In genomic region chr16:70390774-70391173, GRCh38 we compare ENCODE assay signal across 25 cellular contexts. TPM values are rescaled to one million over a fixed set of nuclear protein-coding genes. Genes with fewer than 3 reads are reported as not detected.
DNase-seq lines count a peak whose midpoint lies in the region; ATAC-seq and TF ChIP-seq lines count a peak whose summit lies in the region.
"Had no signal": no experiment of that assay in that cellular context is flagged by ENCODE, and none has a peak within 500 bp of the region (broad histone marks: within the 10 kb centered on the region; RNA-seq: fewer than 3 reads in every experiment).

No MANE protein-coding gene starts in this region.

- H2AK9ac ChIP-seq in IMR-90 (replicated peaks; ENCODE audit: low read depth, low read length, poor library complexity) = peak overlapping the region; percentile 67

- H3K4ac ChIP-seq in IMR-90 (ENCODE audit: low read depth, low read length) = no peak overlapping the region

- intact Hi-C loops in IMR-90 (cut with micrococcal nuclease) = no loop called here

- no peak overlapping the region for H3K18ac ChIP-seq in IMR-90 (ENCODE audit: low read depth, low read length)

- H3K27me3 ChIP-seq in IMR-90 (ENCODE audit: control insufficient read depth, insufficient read depth, low read length) = no peaks in the 10 kb centered on the region
- H3K27me3 ChIP-seq in MM.1S (replicated peaks; ENCODE audit: insufficient read depth, low read length) = no peaks in the 10 kb centered on the region

- H3K4me3 ChIP-seq in IMR-90 (ENCODE audit: insufficient read depth, low read depth, low read length) = no peak overlapping the region
- H3K4me3 ChIP-seq in MM.1S (ENCODE audit: low read length) = no peak overlapping the region
- H3K4me3 ChIP-seq: thoracic aorta had no signal

- POLR2A ChIA-PET in IMR-90 (lab: Charles Lee; ENCODE audit: unreplicated experiment) (no interaction called here), WTC11 (lab: Charles Lee) (interaction anchor here (0.6 to 1.6 kb wide), 2 partner anchors 9 to 269 kb away, joined by 4 read pairs; no protein-coding TSS in a partner anchor)

- H4K5ac ChIP-seq in IMR-90 (ENCODE audit: low read depth, low read length) = no peak overlapping the region

- CTCF ChIA-PET in IMR-90 (lab: Yijun Ruan, JAX) = interaction anchor here (1.4 kb wide), 1 partner anchor 10 kb away, joined by 5 read pairs; no protein-coding TSS in a partner anchor
- CTCF ChIA-PET in WTC11 (lab: Charles Lee) = interaction anchor here (2.1 kb wide), 1 partner anchor 80 kb away, joined by 8 read pairs; no protein-coding TSS in a partner anchor

- ATAC-seq in IMR-90 (ENCODE audit: low read depth) (no peak), WTC11 (no peak)
- ATAC-seq: left cardiac atrium; stimulated activated naive B cell treated with anti-CD40 and anti-IgM and Interleukin-4, amounts not matched to agents 10 μg/mL and 1 μg/mL and 100 μg/mL, for 72 hours had no signal

- no peak overlapping the region for H3K14ac ChIP-seq in IMR-90 (replicated peaks; ENCODE audit: low read depth, low read length)

- TF ChIP-seq RAD21 in IMR-90 (IDR thresholded peaks at IDR 0.05; ENCODE audit: low read length) = no peak

- no peak overlapping the region for H2BK120ac ChIP-seq in IMR-90 (ENCODE audit: low read depth, low read length)

- H3K9me3 ChIP-seq in IMR-90 (ENCODE audit: control insufficient read depth, insufficient read depth, low read length) (no peaks in the 10 kb centered on the region), MM.1S (replicated peaks; ENCODE audit: insufficient read depth, low read length) (no peaks in the 10 kb centered on the region)
- H3K9me3 ChIP-seq: thoracic aorta had no signal

- 93% methylated on average over 3 of the region's 5 CpGs; no CpG with 5 or more reads in 1 of the 2 experiments for WGBS in IMR-90 (ENCODE audit: extremely low coverage in 2 of 2, insufficient read length in 1 of 2), 2 experiments

- DNase-seq in IMR-90 (no peak), WTC11 (ENCODE audit: low spot score) (no peak), glutamatergic neuron (no peak), renal cortical epithelial cell (ENCODE audit: low read depth) (peak; percentile 52), NCI-H1930 (lab: John Stamatoyannopoulos, UW) (no peak), NCI-H510A treated with DMSO at 0.1 percent for 48 hours (lab: John Stamatoyannopoulos, UW) (no peak), MM.1S (no peak), NCI-H526 treated with DMSO at 0.1 percent for 48 hours (lab: John Stamatoyannopoulos, UW) (no peak)
- DNase-seq: activated CD4-positive, alpha-beta T cell treated with anti-CD3 and anti-CD28 coated beads for 4 hours; activated naive CD4-positive, alpha-beta T cell; activated T-cell treated with anti-CD3 and anti-CD28 coated beads, Interleukin-2, amount 50 U/mL, for 48 hours; Calu3; cortex of kidney; H9; left cardiac atrium; mesendoderm; naive B cell; NCI-H1417; NCI-H524; NK-92 treated with Interleukin-12 subunit alpha and Interleukin-12 subunit beta, amount 100 ng/mL, for 24 hours; occipital lobe; stimulated activated naive B cell treated with anti-CD40 and anti-IgM and Interleukin-4, amounts not matched to agents 10 μg/mL and 1 μg/mL and 100 μg/mL, for 72 hours had no signal

- H4K91ac ChIP-seq in IMR-90 (ENCODE audit: insufficient read depth, low read depth, low read length) = no peak overlapping the region

- H2BK5ac ChIP-seq in IMR-90 (ENCODE audit: low read depth, low read length, poor library complexity, severe bottlenecking) = no peak overlapping the region

- TF ChIP-seq CTCF in IMR-90 (conservative IDR thresholded peaks at IDR 0.05; ENCODE audit: low read depth, low read length) = no peak
- no peak for TF ChIP-seq CTCF in WTC11 (IDR thresholded peaks at IDR 0.05)
- TF ChIP-seq CTCF in glutamatergic neuron (IDR thresholded peaks at IDR 0.05; ENCODE audit: partially characterized antibody, unreplicated experiment) = no peak
- TF ChIP-seq CTCF in MM.1S (IDR thresholded peaks at IDR 0.05; ENCODE audit: low read length) = no peak

- H2BK15ac ChIP-seq in IMR-90 (ENCODE audit: low read depth, low read length) = no peak overlapping the region

- no peaks in the 10 kb centered on the region for H3K79me2 ChIP-seq in MM.1S (ENCODE audit: low read length)

- H3K36me3 Mint-ChIP-seq in WTC11 = peaks cover 21% of the 10 kb centered on the region
- H3K36me3 Mint-ChIP-seq in glutamatergic neuron (ENCODE audit: unreplicated experiment) = peaks cover 6% of the 10 kb centered on the region

- H3K9me1 ChIP-seq in IMR-90 (ENCODE audit: insufficient read depth, low read length) = peaks cover 17% of the 10 kb centered on the region

- H3K79me1 ChIP-seq in IMR-90 (ENCODE audit: low read depth in 1 of 2, low read length in 2 of 2) = peaks cover 0 to 47% of the 10 kb centered on the region in 2 experiments; a peak in 3 of 4 replicates

- H3K9me3 Mint-ChIP-seq in WTC11 = no peaks in the 10 kb centered on the region
- peaks cover 13% of the 10 kb centered on the region for H3K9me3 Mint-ChIP-seq in glutamatergic neuron (ENCODE audit: unreplicated experiment)
- H3K9me3 Mint-ChIP-seq: H9; IgD-negative memory B cell; naive B cell; stimulated activated naive B cell treated with anti-CD40 and anti-IgM and Interleukin-4, amounts not matched to agents 10 μg/mL and 1 μg/mL and 100 μg/mL, for 72 hours had no signal

- H3K27me3 Mint-ChIP-seq in WTC11 (ENCODE audit: low read depth) (no peaks in the 10 kb centered on the region), glutamatergic neuron (ENCODE audit: unreplicated experiment) (peaks cover 4% of the 10 kb centered on the region)
- H3K27me3 Mint-ChIP-seq: IgD-negative memory B cell; naive B cell; stimulated activated naive B cell treated with anti-CD40 and anti-IgM and Interleukin-4, amounts not matched to agents 10 μg/mL and 1 μg/mL and 100 μg/mL, for 72 hours had no signal

- BruUV-seq in IMR-90 (replicated peaks; lab: Mats Ljungman, UMichigan) = no TSS peak

- no peak overlapping the region for H3K9ac ChIP-seq in IMR-90 (ENCODE audit: low read depth, low read length)
- H3K9ac ChIP-seq in MM.1S (ENCODE audit: low read length) = no peak overlapping the region

- H3K4me1 Mint-ChIP-seq in WTC11 (no peaks in the 10 kb centered on the region), glutamatergic neuron (ENCODE audit: low read depth, unreplicated experiment) (peaks cover 29% of the 10 kb centered on the region)
- H3K4me1 Mint-ChIP-seq: IgD-negative memory B cell had no signal

- TF ChIP-seq POLR2A in IMR-90 (IDR thresholded peaks at IDR 0.05; ENCODE audit: low read depth, low read length) = no peak

- no peaks in the 10 kb centered on the region for H3K9me2 ChIP-seq in MM.1S (replicated peaks; ENCODE audit: insufficient read depth, low read length)

- peak overlapping the region; percentile 18; the same call in 1 of the 2 replicates for H2AK5ac ChIP-seq in IMR-90 (ENCODE audit: low read depth, low read length)

- no peaks in the 10 kb centered on the region for H3F3A ChIP-seq in MM.1S (ENCODE audit: insufficient read depth, low read length)

- H3K4me1 ChIP-seq in IMR-90 (ENCODE audit: control insufficient read depth, insufficient read depth, low read length) (peaks cover 9% of the 10 kb centered on the region), MM.1S (ENCODE audit: low read length) (no peaks in the 10 kb centered on the region)

- H4K20me1 ChIP-seq in IMR-90 (ENCODE audit: insufficient read depth, low read length) (peaks cover 5% of the 10 kb centered on the region; the same call in 1 of the 2 replicates), MM.1S (ENCODE audit: insufficient read depth, low read length) (no peaks in the 10 kb centered on the region)

- in situ Hi-C loops in IMR-90 (cut with MboI; ENCODE audit: low sequenced_read_pairs) = no loop called here

- H2AFZ ChIP-seq in IMR-90 (replicated peaks; ENCODE audit: low read length, poor library complexity) (no peak overlapping the region), MM.1S (ENCODE audit: low read length) (no peak overlapping the region)

- no peak overlapping the region for H3K56ac ChIP-seq in IMR-90 (ENCODE audit: extremely low read depth, insufficient read depth, low read length)

- dilution Hi-C loops in IMR-90 (cut with HindIII; ENCODE audit: low sequenced_read_pairs, unreplicated experiment) = no loop called here

- H2BK20ac ChIP-seq in IMR-90 (ENCODE audit: low read depth, low read length) = no peak overlapping the region

- H3K27ac ChIP-seq in IMR-90 (ENCODE audit: insufficient read depth, low read length) = no peak overlapping the region
- no peak overlapping the region for H3K27ac ChIP-seq in MM.1S (ENCODE audit: low read length)
- H3K27ac ChIP-seq: C4-2B, thoracic aorta had no signal

- H3K27ac Mint-ChIP-seq in WTC11 (0 out of 2 replicates have a peak overlapping the region, but pooled peaks have one; percentile 19), glutamatergic neuron (ENCODE audit: unreplicated experiment) (peak overlapping the region; percentile 97)
- H3K27ac Mint-ChIP-seq: IgD-negative memory B cell; stimulated activated naive B cell treated with anti-CD40 and anti-IgM and Interleukin-4, amounts not matched to agents 10 μg/mL and 1 μg/mL and 100 μg/mL, for 72 hours had no signal

- no peak overlapping the region for H3K23ac ChIP-seq in IMR-90 (ENCODE audit: low read depth, low read length)

- H3K36me3 ChIP-seq in IMR-90 (ENCODE audit: control insufficient read depth, insufficient read depth, low read length) (peaks cover 20% of the 10 kb centered on the region), MM.1S (replicated peaks; ENCODE audit: insufficient read depth, low read length) (no peaks in the 10 kb centered on the region)

- H4K8ac ChIP-seq in IMR-90 (ENCODE audit: low read depth in 2 of 2, low read length in 2 of 2) = no peak overlapping the region

- no peak overlapping the region for H3K4me2 ChIP-seq in IMR-90 (ENCODE audit: low read depth, low read length)
- no peak overlapping the region for H3K4me2 ChIP-seq in MM.1S (ENCODE audit: low read depth, low read length)

- no peak overlapping the region for H3K4me3 Mint-ChIP-seq in WTC11
- H3K4me3 Mint-ChIP-seq in glutamatergic neuron (ENCODE audit: unreplicated experiment) = no peak overlapping the region
- H3K4me3 Mint-ChIP-seq: H9; naive B cell; stimulated activated naive B cell treated with anti-CD40 and anti-IgM and Interleukin-4, amounts not matched to agents 10 μg/mL and 1 μg/mL and 100 μg/mL, for 72 hours had no signal

RNA-seq across cellular contexts. Expression of gene DDX19A, which starts 44.1 kb away (rescaled TPM):
- total RNA-seq in IMR-90 (2012; rRNA removed) = 52.2 and 69.5 TPM in 2 replicates
- 41.1 and 44.7 TPM in 2 replicates for polyA plus RNA-seq in IMR-90 (2012; rRNA removed)
- polyA plus RNA-seq in IMR-90 (2012; cell fraction: cytosol; rRNA removed) = 24.2 and 33.9 TPM in 2 replicates
- 20.1 and 38.5 TPM in 2 replicates for polyA plus RNA-seq in IMR-90 (2012; cell fraction: nucleus; rRNA removed; ENCODE audit: low replicate concordance)
- 42.0 to 47.0 TPM (median 43.7 TPM) in 3 replicates for total RNA-seq in WTC11 (2021)
- 33.0 TPM for total RNA-seq in glutamatergic neuron (ENCODE audit: unreplicated experiment)
- total RNA-seq in renal cortical epithelial cell = 39.1 and 56.8 TPM in 2 replicates

RNA-seq across cellular contexts. Expression of gene ST3GAL2, which starts 48.1 kb away (rescaled TPM):
- total RNA-seq in IMR-90 (2012; rRNA removed) (16.4 and 17.4 TPM in 2 replicates), WTC11 (2021) (46.0 to 49.4 TPM (median 46.2 TPM) in 3 replicates), glutamatergic neuron (ENCODE audit: unreplicated experiment) (134 TPM), renal cortical epithelial cell (31.6 and 46.7 TPM in 2 replicates)
- 17.7 and 18.3 TPM in 2 replicates for polyA plus RNA-seq in IMR-90 (2012; rRNA removed)
- polyA plus RNA-seq in IMR-90 (2012; cell fraction: cytosol; rRNA removed) = 13.0 and 21.7 TPM in 2 replicates
- polyA plus RNA-seq in IMR-90 (2012; cell fraction: nucleus; rRNA removed; ENCODE audit: low replicate concordance) = 13.5 and 18.2 TPM in 2 replicates
